ENCODE assay signal across 1 cellular context in the genomic region with DNA sequence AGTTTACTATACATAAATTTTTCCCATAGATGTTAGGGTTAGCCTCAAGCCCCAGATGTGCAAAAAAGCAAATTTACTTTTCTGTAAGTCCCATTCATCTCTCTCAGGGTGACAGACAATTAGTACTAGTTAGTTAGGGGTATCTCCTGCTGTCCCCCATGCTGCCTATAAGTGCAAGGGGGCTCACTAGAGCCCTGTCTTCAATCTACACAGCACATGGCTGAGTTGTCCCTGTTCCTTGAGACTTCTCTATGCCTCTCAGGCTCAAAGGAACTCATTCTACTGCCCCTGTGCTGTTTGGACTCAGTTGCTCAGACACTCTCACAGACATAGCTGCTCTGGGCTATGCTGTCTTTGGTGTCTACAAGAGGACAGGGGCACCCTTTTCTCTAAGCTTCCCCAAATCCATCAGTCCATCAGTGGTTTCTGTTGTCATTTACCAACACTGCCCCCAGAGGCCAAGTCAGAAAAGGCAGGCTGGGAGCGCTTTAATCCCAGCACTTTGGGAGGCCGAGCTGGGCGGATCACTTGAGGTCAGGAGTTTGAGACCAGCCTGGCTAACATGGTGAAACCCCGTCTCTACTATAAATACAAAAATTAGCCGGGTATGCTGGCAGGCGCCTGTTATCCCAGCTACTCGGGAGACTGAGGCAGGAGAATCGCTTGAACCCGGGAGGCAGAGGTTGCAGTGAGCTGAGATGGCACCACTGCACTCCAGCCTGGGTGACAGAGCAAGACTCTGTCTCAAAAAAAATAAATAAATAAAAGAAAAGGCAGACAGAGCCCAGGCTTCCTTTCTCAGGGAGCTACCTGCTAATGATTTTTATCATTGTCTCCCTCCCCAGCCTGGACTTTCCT.
TF ChIP-seq lines count a peak whose summit lies in the region.

No MANE protein-coding gene starts in this region.

TF ChIP-seq in GM23338, 12 proteins besides CTCF, POLR2A, EP300 and RAD21 (continued from another document):
- TF ChIP-seq, protein P1, sequence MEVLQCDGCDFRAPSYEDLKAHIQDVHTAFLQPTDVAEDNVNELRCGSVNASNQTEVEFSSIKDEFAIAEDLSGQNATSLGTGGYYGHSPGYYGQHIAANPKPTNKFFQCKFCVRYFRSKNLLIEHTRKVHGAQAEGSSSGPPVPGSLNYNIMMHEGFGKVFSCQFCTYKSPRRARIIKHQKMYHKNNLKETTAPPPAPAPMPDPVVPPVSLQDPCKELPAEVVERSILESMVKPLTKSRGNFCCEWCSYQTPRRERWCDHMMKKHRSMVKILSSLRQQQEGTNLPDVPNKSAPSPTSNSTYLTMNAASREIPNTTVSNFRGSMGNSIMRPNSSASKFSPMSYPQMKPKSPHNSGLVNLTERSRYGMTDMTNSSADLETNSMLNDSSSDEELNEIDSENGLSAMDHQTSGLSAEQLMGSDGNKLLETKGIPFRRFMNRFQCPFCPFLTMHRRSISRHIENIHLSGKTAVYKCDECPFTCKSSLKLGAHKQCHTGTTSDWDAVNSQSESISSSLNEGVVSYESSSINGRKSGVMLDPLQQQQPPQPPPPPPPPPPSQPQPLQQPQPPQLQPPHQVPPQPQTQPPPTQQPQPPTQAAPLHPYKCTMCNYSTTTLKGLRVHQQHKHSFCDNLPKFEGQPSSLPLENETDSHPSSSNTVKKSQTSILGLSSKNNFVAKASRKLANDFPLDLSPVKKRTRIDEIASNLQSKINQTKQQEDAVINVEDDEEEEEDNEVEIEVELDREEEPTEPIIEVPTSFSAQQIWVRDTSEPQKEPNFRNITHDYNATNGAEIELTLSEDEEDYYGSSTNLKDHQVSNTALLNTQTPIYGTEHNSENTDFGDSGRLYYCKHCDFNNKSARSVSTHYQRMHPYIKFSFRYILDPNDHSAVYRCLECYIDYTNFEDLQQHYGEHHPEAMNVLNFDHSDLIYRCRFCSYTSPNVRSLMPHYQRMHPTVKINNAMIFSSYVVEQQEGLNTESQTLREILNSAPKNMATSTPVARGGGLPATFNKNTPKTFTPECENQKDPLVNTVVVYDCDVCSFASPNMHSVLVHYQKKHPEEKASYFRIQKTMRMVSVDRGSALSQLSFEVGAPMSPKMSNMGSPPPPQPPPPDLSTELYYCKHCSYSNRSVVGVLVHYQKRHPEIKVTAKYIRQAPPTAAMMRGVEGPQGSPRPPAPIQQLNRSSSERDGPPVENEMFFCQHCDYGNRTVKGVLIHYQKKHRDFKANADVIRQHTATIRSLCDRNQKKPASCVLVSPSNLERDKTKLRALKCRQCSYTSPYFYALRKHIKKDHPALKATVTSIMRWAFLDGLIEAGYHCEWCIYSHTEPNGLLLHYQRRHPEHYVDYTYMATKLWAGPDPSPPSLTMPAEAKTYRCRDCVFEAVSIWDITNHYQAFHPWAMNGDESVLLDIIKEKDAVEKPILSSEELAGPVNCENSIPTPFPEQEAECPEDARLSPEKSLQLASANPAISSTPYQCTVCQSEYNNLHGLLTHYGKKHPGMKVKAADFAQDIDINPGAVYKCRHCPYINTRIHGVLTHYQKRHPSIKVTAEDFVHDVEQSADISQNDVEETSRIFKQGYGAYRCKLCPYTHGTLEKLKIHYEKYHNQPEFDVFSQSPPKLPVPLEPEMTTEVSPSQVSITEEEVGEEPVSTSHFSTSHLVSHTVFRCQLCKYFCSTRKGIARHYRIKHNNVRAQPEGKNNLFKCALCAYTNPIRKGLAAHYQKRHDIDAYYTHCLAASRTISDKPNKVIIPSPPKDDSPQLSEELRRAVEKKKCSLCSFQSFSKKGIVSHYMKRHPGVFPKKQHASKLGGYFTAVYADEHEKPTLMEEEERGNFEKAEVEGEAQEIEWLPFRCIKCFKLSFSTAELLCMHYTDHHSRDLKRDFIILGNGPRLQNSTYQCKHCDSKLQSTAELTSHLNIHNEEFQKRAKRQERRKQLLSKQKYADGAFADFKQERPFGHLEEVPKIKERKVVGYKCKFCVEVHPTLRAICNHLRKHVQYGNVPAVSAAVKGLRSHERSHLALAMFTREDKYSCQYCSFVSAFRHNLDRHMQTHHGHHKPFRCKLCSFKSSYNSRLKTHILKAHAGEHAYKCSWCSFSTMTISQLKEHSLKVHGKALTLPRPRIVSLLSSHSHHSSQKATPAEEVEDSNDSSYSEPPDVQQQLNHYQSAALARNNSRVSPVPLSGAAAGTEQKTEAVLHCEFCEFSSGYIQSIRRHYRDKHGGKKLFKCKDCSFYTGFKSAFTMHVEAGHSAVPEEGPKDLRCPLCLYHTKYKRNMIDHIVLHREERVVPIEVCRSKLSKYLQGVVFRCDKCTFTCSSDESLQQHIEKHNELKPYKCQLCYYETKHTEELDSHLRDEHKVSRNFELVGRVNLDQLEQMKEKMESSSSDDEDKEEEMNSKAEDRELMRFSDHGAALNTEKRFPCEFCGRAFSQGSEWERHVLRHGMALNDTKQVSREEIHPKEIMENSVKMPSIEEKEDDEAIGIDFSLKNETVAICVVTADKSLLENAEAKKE (CRISPR knock-in tag; IDR thresholded peaks at IDR 0.05): no peak
- TF ChIP-seq, protein P2, sequence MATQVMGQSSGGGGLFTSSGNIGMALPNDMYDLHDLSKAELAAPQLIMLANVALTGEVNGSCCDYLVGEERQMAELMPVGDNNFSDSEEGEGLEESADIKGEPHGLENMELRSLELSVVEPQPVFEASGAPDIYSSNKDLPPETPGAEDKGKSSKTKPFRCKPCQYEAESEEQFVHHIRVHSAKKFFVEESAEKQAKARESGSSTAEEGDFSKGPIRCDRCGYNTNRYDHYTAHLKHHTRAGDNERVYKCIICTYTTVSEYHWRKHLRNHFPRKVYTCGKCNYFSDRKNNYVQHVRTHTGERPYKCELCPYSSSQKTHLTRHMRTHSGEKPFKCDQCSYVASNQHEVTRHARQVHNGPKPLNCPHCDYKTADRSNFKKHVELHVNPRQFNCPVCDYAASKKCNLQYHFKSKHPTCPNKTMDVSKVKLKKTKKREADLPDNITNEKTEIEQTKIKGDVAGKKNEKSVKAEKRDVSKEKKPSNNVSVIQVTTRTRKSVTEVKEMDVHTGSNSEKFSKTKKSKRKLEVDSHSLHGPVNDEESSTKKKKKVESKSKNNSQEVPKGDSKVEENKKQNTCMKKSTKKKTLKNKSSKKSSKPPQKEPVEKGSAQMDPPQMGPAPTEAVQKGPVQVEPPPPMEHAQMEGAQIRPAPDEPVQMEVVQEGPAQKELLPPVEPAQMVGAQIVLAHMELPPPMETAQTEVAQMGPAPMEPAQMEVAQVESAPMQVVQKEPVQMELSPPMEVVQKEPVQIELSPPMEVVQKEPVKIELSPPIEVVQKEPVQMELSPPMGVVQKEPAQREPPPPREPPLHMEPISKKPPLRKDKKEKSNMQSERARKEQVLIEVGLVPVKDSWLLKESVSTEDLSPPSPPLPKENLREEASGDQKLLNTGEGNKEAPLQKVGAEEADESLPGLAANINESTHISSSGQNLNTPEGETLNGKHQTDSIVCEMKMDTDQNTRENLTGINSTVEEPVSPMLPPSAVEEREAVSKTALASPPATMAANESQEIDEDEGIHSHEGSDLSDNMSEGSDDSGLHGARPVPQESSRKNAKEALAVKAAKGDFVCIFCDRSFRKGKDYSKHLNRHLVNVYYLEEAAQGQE (IDR thresholded peaks at IDR 0.05; ENCODE audit: unreplicated experiment): no peak
- no peak for TF ChIP-seq EZH2phosphoT487 (IDR thresholded peaks at IDR 0.05; ENCODE audit: unreplicated experiment)
